Comparison of ENCODE assay signal across 10 cellular contexts in the genomic region with DNA sequence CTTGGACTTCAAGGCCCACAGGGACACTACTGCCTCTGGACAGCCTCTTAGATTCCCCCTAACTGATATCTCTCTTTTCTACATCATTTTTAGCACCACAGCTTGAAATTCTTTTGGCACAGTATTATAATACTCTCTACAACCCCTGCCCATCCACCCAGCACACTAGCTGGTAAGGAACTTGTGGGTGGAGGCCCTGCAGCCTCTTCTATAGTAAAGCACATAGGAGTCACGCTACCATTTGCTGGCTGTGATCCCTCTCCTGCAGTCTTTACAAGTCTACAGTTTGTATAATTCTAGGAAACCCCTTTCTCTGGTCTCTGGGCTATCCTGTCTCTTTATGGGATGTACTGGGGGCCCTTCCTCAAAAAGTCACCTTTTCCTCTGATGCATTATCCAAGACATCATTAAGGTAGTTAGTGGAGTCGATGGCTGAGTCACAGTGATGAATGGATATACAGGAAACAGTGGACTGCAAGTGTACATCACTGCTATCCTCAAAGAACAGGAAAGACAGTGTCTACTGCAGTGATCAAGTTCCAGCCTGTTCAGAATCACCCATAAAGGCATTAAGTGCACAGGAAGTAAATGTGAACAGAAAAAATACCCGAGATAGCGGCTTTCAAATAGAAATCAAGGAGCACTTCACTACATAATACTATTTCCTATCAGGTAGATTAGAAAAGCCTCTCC. TPM values are rescaled to one million over a fixed set of nuclear protein-coding genes. Genes with fewer than 3 reads are reported as not detected.
DNase-seq lines count a peak whose midpoint lies in the region; ATAC-seq and TF ChIP-seq lines count a peak whose summit lies in the region.
"Had no signal": no experiment of that assay in that cellular context is flagged by ENCODE, and none has a peak within 500 bp of the region (broad histone marks: within the 10 kb centered on the region; RNA-seq: fewer than 3 reads in every experiment).

No MANE protein-coding gene starts in this region.

- POLR2A ChIA-PET in activated CD4-positive, alpha-beta memory T cell treated with anti-CD3 and anti-CD28 coated beads, Interleukin-2, amount 10 ng/mL, durations not matched to agents 7 days and 5 days (lab: Charles Lee) = interaction anchor here (1.9 to 3.6 kb wide), 2 partner anchors 11 to 52 kb away, joined by 5 to 19 read pairs; no protein-coding TSS in a partner anchor

- H3K36me3 Mint-ChIP-seq in activated T-cell treated with anti-CD3 and anti-CD28 coated beads, Interleukin-2, amount 50 U/mL, for 72 hours (ENCODE audit: insufficient read depth in 2 of 2) = peaks cover 9 to 37% of the 10 kb centered on the region in 2 donors
- H3K36me3 Mint-ChIP-seq in activated CD4-positive, alpha-beta memory T cell treated with anti-CD3 and anti-CD28 coated beads, Interleukin-2, amount 10 ng/mL, durations not matched to agents 7 days and 5 days (ENCODE audit: low read depth) = peaks cover 90% of the 10 kb centered on the region
- H3K36me3 Mint-ChIP-seq in glutamatergic neuron (ENCODE audit: unreplicated experiment) = no peaks in the 10 kb centered on the region

- peak overlapping the region; percentile 99 for H3K27ac Mint-ChIP-seq in activated T-cell treated with anti-CD3 and anti-CD28 coated beads, Interleukin-2, amount 50 U/mL, for 72 hours
- H3K27ac Mint-ChIP-seq in activated CD4-positive, alpha-beta memory T cell treated with anti-CD3 and anti-CD28 coated beads, Interleukin-2, amount 10 ng/mL, durations not matched to agents 7 days and 5 days = peak overlapping the region; percentile 71
- peak overlapping the region; percentile 26 for H3K27ac Mint-ChIP-seq in glutamatergic neuron (ENCODE audit: unreplicated experiment)

- H3K27me3 Mint-ChIP-seq in activated T-cell treated with anti-CD3 and anti-CD28 coated beads, Interleukin-2, amount 50 U/mL, for 72 hours (ENCODE audit: low read depth) = no peaks in the 10 kb centered on the region
- H3K27me3 Mint-ChIP-seq in activated CD4-positive, alpha-beta memory T cell treated with anti-CD3 and anti-CD28 coated beads, Interleukin-2, amount 10 ng/mL, durations not matched to agents 7 days and 5 days = no peaks in the 10 kb centered on the region
- peaks cover 1% of the 10 kb centered on the region for H3K27me3 Mint-ChIP-seq in glutamatergic neuron (ENCODE audit: unreplicated experiment)

- ATAC-seq in activated T-cell treated with anti-CD3 and anti-CD28 coated beads, Interleukin-2, amount 50 U/mL, for 72 hours (replicated peaks in 1 of 2) = peak; percentile 61 to 77
- ATAC-seq in HG02623 (IDR thresholded peaks at IDR 0.05; ENCODE audit: unreplicated experiment) (no peak), GM18511 (IDR thresholded peaks at IDR 0.05; ENCODE audit: unreplicated experiment) (no peak)

- peaks cover 0 to 64% (median 18%) of the 10 kb centered on the region in 4 donors for H3K4me1 ChIP-seq in tibial artery

- H3K36me3 ChIP-seq in tibial artery = peaks cover 0 to 30% (median 19%) of the 10 kb centered on the region in 3 donors

- DNase-seq in activated T-cell treated with anti-CD3 and anti-CD28 coated beads, Interleukin-2, amount 50 U/mL, for 72 hours = no peak
- no peak for DNase-seq in activated T-cell treated with anti-CD3 and anti-CD28 coated beads, Interleukin-2, amount 50 U/mL, for 1 hour
- DNase-seq in activated CD4-positive, alpha-beta memory T cell treated with anti-CD3 and anti-CD28 coated beads, Interleukin-2, amount 10 ng/mL, durations not matched to agents 7 days and 5 days = no peak
- DNase-seq in glutamatergic neuron (no peak), tibial artery (no peak), SW480 (ENCODE audit: low spot score) (no peak)
- DNase-seq: NCI-H2029 treated with DMSO at 0.1 percent for 48 hours; stimulated activated CD4-positive, alpha-beta T cell treated with anti-CD3 and anti-CD28 coated beads, Interleukin-2, amount 100 ng/mL, for 48 hours had no signal

- intact Hi-C loops in tibial artery (cut with DNase I; ENCODE audit: low total_unique reads) = no loop called here

- H3K9me3 Mint-ChIP-seq in activated T-cell treated with anti-CD3 and anti-CD28 coated beads, Interleukin-2, amount 50 U/mL, for 72 hours = no peaks in the 10 kb centered on the region
- no peaks in the 10 kb centered on the region for H3K9me3 Mint-ChIP-seq in activated CD4-positive, alpha-beta memory T cell treated with anti-CD3 and anti-CD28 coated beads, Interleukin-2, amount 10 ng/mL, durations not matched to agents 7 days and 5 days
- peaks cover 2% of the 10 kb centered on the region for H3K9me3 Mint-ChIP-seq in glutamatergic neuron (ENCODE audit: unreplicated experiment)

- H3K27me3 ChIP-seq in tibial artery = no peaks in the 10 kb centered on the region

- no peaks in the 10 kb centered on the region for H3K9me3 ChIP-seq in tibial artery

- CTCF ChIA-PET in activated CD4-positive, alpha-beta memory T cell treated with anti-CD3 and anti-CD28 coated beads, Interleukin-2, amount 10 ng/mL, durations not matched to agents 7 days and 5 days (lab: Charles Lee) = interaction anchor here (1.3 to 2.4 kb wide), 3 partner anchors 10 to 63 kb away, joined by 6 to 16 read pairs (median 6); a partner anchor contains a TSS

- peaks cover 95% of the 10 kb centered on the region for H3K4me1 Mint-ChIP-seq in activated T-cell treated with anti-CD3 and anti-CD28 coated beads, Interleukin-2, amount 50 U/mL, for 72 hours (ENCODE audit: low read depth)
- peaks cover 43% of the 10 kb centered on the region for H3K4me1 Mint-ChIP-seq in activated CD4-positive, alpha-beta memory T cell treated with anti-CD3 and anti-CD28 coated beads, Interleukin-2, amount 10 ng/mL, durations not matched to agents 7 days and 5 days
- H3K4me1 Mint-ChIP-seq in glutamatergic neuron (ENCODE audit: low read depth, unreplicated experiment) = peaks cover 26% of the 10 kb centered on the region

- H3K4me3 ChIP-seq in tibial artery = no peak overlapping the region

- peak overlapping the region; percentile 19 to 50 for H3K27ac ChIP-seq in tibial artery

- TF ChIP-seq CTCF in glutamatergic neuron (IDR thresholded peaks at IDR 0.05; ENCODE audit: partially characterized antibody, unreplicated experiment) (no peak), tibial artery (IDR thresholded peaks at IDR 0.05) (no peak)

- H3K4me3 Mint-ChIP-seq in activated T-cell treated with anti-CD3 and anti-CD28 coated beads, Interleukin-2, amount 50 U/mL, for 72 hours = peak overlapping the region; percentile 50 to 76
- no peak overlapping the region for H3K4me3 Mint-ChIP-seq in activated CD4-positive, alpha-beta memory T cell treated with anti-CD3 and anti-CD28 coated beads, Interleukin-2, amount 10 ng/mL, durations not matched to agents 7 days and 5 days
- H3K4me3 Mint-ChIP-seq in glutamatergic neuron (ENCODE audit: unreplicated experiment) = no peak overlapping the region

RNA-seq across cellular contexts. Expression of a gene that starts 54.4 kb away (rescaled TPM):
- 10 to 100 TPM; 49.2 to 56.4 TPM for total RNA-seq in activated T-cell treated with anti-CD3 and anti-CD28 coated beads, Interleukin-2, amount 50 U/mL, for 72 hours
- total RNA-seq in activated CD4-positive, alpha-beta memory T cell treated with anti-CD3 and anti-CD28 coated beads, Interleukin-2, amount 10 ng/mL, durations not matched to agents 7 days and 5 days = 10 to 100 TPM; 89.5 to 90.3 TPM
- total RNA-seq in glutamatergic neuron (ENCODE audit: unreplicated experiment) = 26.8 TPM

Comparison
In these comparisons a context has a peak if more than half of its experiments do, and no peak if none do; other contexts are left out.
1. ATAC-seq: peak in activated T-cell treated with anti-CD3 and anti-CD28 coated beads, Interleukin-2, amount 50 U/mL, for 72 hours (2 of 2); none in HG02623 (single experiment) and GM18511 (single experiment).
2. H3K27ac Mint-ChIP-seq: peak in every context shown above with its lines; median percentile 99 in activated T-cell treated with anti-CD3 and anti-CD28 coated beads, Interleukin-2, amount 50 U/mL, for 72 hours; 71 in activated CD4-positive, alpha-beta memory T cell treated with anti-CD3 and anti-CD28 coated beads, Interleukin-2, amount 10 ng/mL, durations not matched to agents 7 days and 5 days; 26 in glutamatergic neuron.
3. H3K4me3 Mint-ChIP-seq: peak in activated T-cell treated with anti-CD3 and anti-CD28 coated beads, Interleukin-2, amount 50 U/mL, for 72 hours (2 of 2); none in activated CD4-positive, alpha-beta memory T cell treated with anti-CD3 and anti-CD28 coated beads, Interleukin-2, amount 10 ng/mL, durations not matched to agents 7 days and 5 days (single experiment) and glutamatergic neuron (single experiment).